In genomic region chr6:2999621-3000455, GRCh38 we compare ENCODE assay signal across 8 cellular contexts. TPM values are rescaled to one million over a fixed set of nuclear protein-coding genes. Genes with fewer than 3 reads are reported as not detected.
DNase-seq lines count a peak whose midpoint lies in the region; ATAC-seq and TF ChIP-seq lines count a peak whose summit lies in the region.

Gene NQO2, plus strand, starts transcription at chr6:2999894. Its CDS starts 6,659 bp downstream, at chr6:3006553.

- H3K36me3 Mint-ChIP-seq in CD4-positive, alpha-beta memory T cell, result peaks cover 8 to 21% of the 10 kb centered on the region in 2 donors
- peaks cover 7% of the 10 kb centered on the region for H3K36me3 Mint-ChIP-seq in mesothelial cell of epicardium

- H3K4me1 Mint-ChIP-seq in CD4-positive, alpha-beta memory T cell, result peaks cover 17 to 38% (median 27%) of the 10 kb centered on the region in 4 donors
- H3K4me1 Mint-ChIP-seq in mesothelial cell of epicardium, result peaks cover 16% of the 10 kb centered on the region

- no peaks in the 10 kb centered on the region for H3K9me3 ChIP-seq in CD4-positive, alpha-beta memory T cell (ENCODE audit: control insufficient read depth in 1 of 2, low read length in 2 of 2)
- H3K9me3 ChIP-seq in NT2/D1 (ENCODE audit: insufficient read depth, low read length), result no peaks in the 10 kb centered on the region

- no peak for TF ChIP-seq CTCF in mesothelial cell of epicardium (IDR thresholded peaks at IDR 0.05; ENCODE audit: unreplicated experiment)

- H3K36me3 ChIP-seq in CD4-positive, alpha-beta memory T cell (ENCODE audit: insufficient read depth, low read length), result peaks cover 6% of the 10 kb centered on the region
- H3K36me3 ChIP-seq in NT2/D1 (ENCODE audit: insufficient read depth, insufficient read length, low read length), result peaks cover 9% of the 10 kb centered on the region

- H3K4me3 ChIP-seq in CD4-positive, alpha-beta memory T cell (ENCODE audit: low read length in 2 of 2), result peak within 1 kb of the TSS; percentile 81 to 92
- H3K4me3 ChIP-seq in NT2/D1 (ENCODE audit: insufficient read length, low read depth), result peak within 1 kb of the TSS; percentile 61

- peak within 1 kb of the TSS; percentile 80 for H3K27ac ChIP-seq in CD4-positive, alpha-beta memory T cell (ENCODE audit: low read depth, low read length)

- no peaks in the 10 kb centered on the region for H3K27me3 Mint-ChIP-seq in CD4-positive, alpha-beta memory T cell
- H3K27me3 Mint-ChIP-seq in mesothelial cell of epicardium (ENCODE audit: low read depth), result no peaks in the 10 kb centered on the region

- ATAC-seq in GM19452 (IDR thresholded peaks at IDR 0.05; ENCODE audit: unreplicated experiment), result peak; percentile 57
- peak; percentile 77 for ATAC-seq in HG03571 (IDR thresholded peaks at IDR 0.05; ENCODE audit: unreplicated experiment)

- CTCF ChIA-PET in CD4-positive, alpha-beta memory T cell (lab: Charles Lee; ENCODE audit: partially characterized antibody), result interaction anchor here (1.0 to 7.7 kb wide), 7 partner anchors 9 to 251 kb away, joined by 4 to 152 read pairs (median 17); partner anchors contain the start of gene RIPK1

- peak; percentile 79 to 88 (median 85) for DNase-seq in CD4-positive, alpha-beta memory T cell
- DNase-seq in NT2/D1 (ENCODE audit: low read depth, low spot score) (no peak), mesothelial cell of epicardium (ENCODE audit: low spot score in 2 of 2, unreplicated experiment in 2 of 2) (peak; percentile 92)
- DNase-seq in activated CD8-positive, alpha-beta memory T cell treated with anti-CD3 and anti-CD28 coated beads, Interleukin-2, amount 50 U/mL, for 1 hour (ENCODE audit: extremely low read depth), result peak; percentile 65
- DNase-seq in stimulated activated CD8-positive, alpha-beta memory T cell treated with anti-CD3 and anti-CD28 coated beads, Interleukin-15, amount 100 ng/mL, for 4 hours (ENCODE audit: low read depth in 2 of 2), result peak; percentile 74 to 86

- peaks cover 0 to 2% (median 0%) of the 10 kb centered on the region in 8 donors for H3K9me3 Mint-ChIP-seq in CD4-positive, alpha-beta memory T cell
- no peaks in the 10 kb centered on the region for H3K9me3 Mint-ChIP-seq in mesothelial cell of epicardium

- intact Hi-C loops in CD4-positive, alpha-beta memory T cell (cut with micrococcal nuclease), result loop anchor here (1.0 to 10.0 kb wide), 9 partner anchors 11 to 455 kb away; partner anchors contain the start of genes BPHL, PSMG4, RIPK1 and SLC22A23

- H3K27ac Mint-ChIP-seq in CD4-positive, alpha-beta memory T cell, result peak within 1 kb of the TSS; percentile 85 to 96 (median 91)
- peak within 1 kb of the TSS; percentile 94 for H3K27ac Mint-ChIP-seq in mesothelial cell of epicardium

- POLR2A ChIA-PET in CD4-positive, alpha-beta memory T cell (lab: Charles Lee; ENCODE audit: partially characterized antibody), result interaction anchor here (0.6 to 6.7 kb wide), 17 partner anchors 10 to 260 kb away, joined by 3 to 94 read pairs (median 4); partner anchors contain the start of genes RIPK1 and SERPINB1

- H3K9ac ChIP-seq in NT2/D1 (ENCODE audit: insufficient read length, low read depth), result peak within 1 kb of the TSS; percentile 79

- H3K4me1 ChIP-seq in CD4-positive, alpha-beta memory T cell (ENCODE audit: insufficient read depth, low read length), result peaks cover 23% of the 10 kb centered on the region
- H3K4me1 ChIP-seq in NT2/D1 (ENCODE audit: insufficient read depth, insufficient read length), result peaks cover 5% of the 10 kb centered on the region

- in situ Hi-C loops in endometrial microvascular endothelial cells (cut with HindIII; ENCODE audit: inconsistent ontology term, low pct_unique_long_range_greater_than_20kb, low sequenced_read_pairs), result no loop called here

- H3K27me3 ChIP-seq in CD4-positive, alpha-beta memory T cell (ENCODE audit: insufficient read depth, low read length), result no peaks in the 10 kb centered on the region
- peaks cover 9% of the 10 kb centered on the region for H3K27me3 ChIP-seq in NT2/D1 (ENCODE audit: insufficient read depth, insufficient read length)

- H3K4me3 Mint-ChIP-seq in CD4-positive, alpha-beta memory T cell, result peak within 1 kb of the TSS; percentile 87 to 95 (median 91)
- peak within 1 kb of the TSS; percentile 86 for H3K4me3 Mint-ChIP-seq in mesothelial cell of epicardium

RNA-seq across cellular contexts. Expression of gene NQO2, which starts in this region (rescaled TPM):
- 10 to 100 TPM; 34.2 to 36.6 TPM for total RNA-seq in CD4-positive, alpha-beta memory T cell
- 10 to 100 TPM; 49.1 to 53.1 TPM for polyA plus RNA-seq in CD4-positive, alpha-beta memory T cell
- 74.1 TPM for total RNA-seq in endometrial microvascular endothelial cells (ENCODE audit: inconsistent ontology term)
- 17.1 to 18.7 TPM (median 17.3 TPM) in 3 replicates for total RNA-seq in mesothelial cell of epicardium
